28 cellular contexts compared by ENCODE assay signal in the genomic region with DNA sequence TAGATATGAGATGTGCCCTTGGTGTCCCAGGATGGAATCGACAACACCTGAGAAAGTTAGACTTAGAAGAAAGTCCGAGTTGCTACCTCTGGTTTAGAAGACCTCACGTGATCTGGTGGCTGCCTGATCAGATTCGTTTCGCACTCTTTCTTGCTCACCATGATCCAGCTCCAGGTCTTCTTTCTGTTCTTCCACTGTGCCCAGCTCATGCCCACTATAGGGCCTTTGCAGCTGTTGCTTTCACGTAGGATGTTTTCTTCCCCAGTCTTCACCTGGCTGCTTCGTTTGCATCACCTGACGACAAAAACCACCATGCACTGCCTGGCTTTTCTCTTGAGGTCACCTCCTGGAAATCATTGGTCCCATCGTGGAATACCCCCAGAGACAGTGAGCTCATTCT.
"Had no signal": no experiment of that assay in that cellular context is flagged by ENCODE, and none has a peak within 500 bp of the region (broad histone marks: within the 10 kb centered on the region; RNA-seq: fewer than 3 reads in every experiment).

No MANE protein-coding gene starts in this region.

- H3K27ac Mint-ChIP-seq: memory B cell; naive thymus-derived CD4-positive, alpha-beta T cell; natural killer cell had no signal

- FAIRE-seq: endometrium, islet of Langerhans, keratinocyte had no signal

- H3K4me1 ChIP-seq: colonic mucosa, esophagus squamous epithelium, gastrocnemius medialis, heart right ventricle, left lung, lower lobe of right lung had no signal

- H3K9me3 Mint-ChIP-seq: natural killer cell had no signal

- H3K36me3 ChIP-seq: colonic mucosa, esophagus squamous epithelium, gastrocnemius medialis, heart right ventricle, left lung, lower lobe of right lung had no signal

- H3K9me3 ChIP-seq: colonic mucosa, gastrocnemius medialis, lower lobe of right lung had no signal

- H3K4me3 Mint-ChIP-seq: memory B cell; naive thymus-derived CD4-positive, alpha-beta T cell; natural killer cell had no signal

- H3K4me3 ChIP-seq: colonic mucosa, dorsolateral prefrontal cortex, esophagus squamous epithelium, gastrocnemius medialis, heart right ventricle, left lung, lower lobe of right lung had no signal

- H3K27me3 ChIP-seq: colonic mucosa, dorsolateral prefrontal cortex, gastrocnemius medialis had no signal

- H3K36me3 Mint-ChIP-seq: memory B cell, natural killer cell had no signal

- H3K27ac ChIP-seq: colonic mucosa, dorsolateral prefrontal cortex, epithelial cell of prostate, esophagus squamous epithelium, gastrocnemius medialis, heart right ventricle, left lung, lower lobe of right lung had no signal

- ATAC-seq: esophagus mucosa; gastrocnemius medialis; heart right ventricle; left lung; left ventricle myocardium superior; lower lobe of right lung; naive thymus-derived CD4-positive, alpha-beta T cell; natural killer cell had no signal

- DNase-seq: colonic mucosa; dermis blood vessel endothelial cell; dorsolateral prefrontal cortex; effector CD4-positive, alpha-beta T cell; effector memory CD4-positive, alpha-beta T cell; erythroblast; esophagus squamous epithelium; foreskin fibroblast; foreskin melanocyte; gastrocnemius medialis; glutamatergic neuron; head of caudate nucleus; heart right ventricle; hippocampal formation; left cardiac atrium; left lung; left ventricle myocardium superior; lower lobe of right lung; mesendoderm; midbrain; naive thymus-derived CD4-positive, alpha-beta T cell; natural killer cell had no signal

- H3K4me1 Mint-ChIP-seq: memory B cell; naive thymus-derived CD4-positive, alpha-beta T cell; natural killer cell had no signal
